ENCODE assay signal across 1 cellular context in genomic region chr19:45450042-45450380, GRCh38.
TF ChIP-seq lines count a peak whose summit lies in the region.

No MANE protein-coding gene starts in this region.

TF ChIP-seq in K562, 482 proteins besides CTCF, POLR2A, EP300 and RAD21 (continued from another document):
- peak in 1 of 3 experiments; percentile 77; a peak in 2 of 6 replicates for TF ChIP-seq ZBTB11 (CRISPR knock-in tag; IDR thresholded peaks at IDR 0.05)
- peak in 1 of 2 experiments; percentile 32; a peak in 1 of 4 replicates for TF ChIP-seq FOXK2 (conservative IDR thresholded peaks at IDR 0.05 in 1 of 2, IDR thresholded peaks at IDR 0.05 in 1 of 2; ENCODE audit: low read depth in 2 of 2)
- TF ChIP-seq NR2F6 (CRISPR knock-in tag; IDR thresholded peaks at IDR 0.05): no peak
- no peak for TF ChIP-seq FOXM1 (IDR thresholded peaks at IDR 0.05; ENCODE audit: low read depth)
- no peak for TF ChIP-seq FOXM1 (CRISPR knock-in tag; IDR thresholded peaks at IDR 0.05; ENCODE audit: low read depth)
- TF ChIP-seq BHLHE40 (IDR thresholded peaks at IDR 0.05; ENCODE audit: low read length): peak; percentile 56
- TF ChIP-seq ETV1 (tag; conservative IDR thresholded peaks at IDR 0.05; ENCODE audit: low read depth): peak; percentile 86
- peak; percentile 59 for TF ChIP-seq ELF1 (tag; IDR thresholded peaks at IDR 0.05)
- 0 out of 4 replicates have a peak, but pooled peaks of 1 of the 2 experiments have one; percentile 11 for TF ChIP-seq BCLAF1 (IDR thresholded peaks at IDR 0.05; ENCODE audit: borderline replicate concordance in 1 of 2, control insufficient read depth in 1 of 2, low read depth in 2 of 2, low read length in 1 of 2)
- TF ChIP-seq CREB3 (tag; conservative IDR thresholded peaks at IDR 0.05; ENCODE audit: low read depth): no peak
- TF ChIP-seq MTA3 (IDR thresholded peaks at IDR 0.05; ENCODE audit: borderline replicate concordance): 0 out of 2 replicates have a peak, but pooled peaks have one; percentile 62
- TF ChIP-seq POLR2AphosphoS5 (IDR thresholded peaks at IDR 0.05; ENCODE audit: control insufficient read depth, insufficient read depth, low read depth, low read length): 0 out of 2 replicates have a peak, but pooled peaks have one; percentile 9
- TF ChIP-seq LEF1 (IDR thresholded peaks at IDR 0.05): peak; percentile 48; the same call in 1 of the 2 replicates
- TF ChIP-seq NELFE (IDR thresholded peaks at IDR 0.05; ENCODE audit: insufficient read depth, insufficient read length): no peak
- no peak for TF ChIP-seq FIP1L1 (IDR thresholded peaks at IDR 0.05; ENCODE audit: low read depth, low read length, poor library complexity, severe bottlenecking)
- no peak for TF ChIP-seq SREBF2 (CRISPR knock-in tag; IDR thresholded peaks at IDR 0.05)
- TF ChIP-seq ZNF239 (CRISPR knock-in tag; IDR thresholded peaks at IDR 0.05): no peak
- TF ChIP-seq PPARD (CRISPR knock-in tag; IDR thresholded peaks at IDR 0.05): no peak
- TF ChIP-seq SPI1 (IDR thresholded peaks at IDR 0.05; ENCODE audit: borderline replicate concordance, low read depth, low read length): peak; percentile 59; the same call in 1 of the 2 replicates
- TF ChIP-seq, protein P1, sequence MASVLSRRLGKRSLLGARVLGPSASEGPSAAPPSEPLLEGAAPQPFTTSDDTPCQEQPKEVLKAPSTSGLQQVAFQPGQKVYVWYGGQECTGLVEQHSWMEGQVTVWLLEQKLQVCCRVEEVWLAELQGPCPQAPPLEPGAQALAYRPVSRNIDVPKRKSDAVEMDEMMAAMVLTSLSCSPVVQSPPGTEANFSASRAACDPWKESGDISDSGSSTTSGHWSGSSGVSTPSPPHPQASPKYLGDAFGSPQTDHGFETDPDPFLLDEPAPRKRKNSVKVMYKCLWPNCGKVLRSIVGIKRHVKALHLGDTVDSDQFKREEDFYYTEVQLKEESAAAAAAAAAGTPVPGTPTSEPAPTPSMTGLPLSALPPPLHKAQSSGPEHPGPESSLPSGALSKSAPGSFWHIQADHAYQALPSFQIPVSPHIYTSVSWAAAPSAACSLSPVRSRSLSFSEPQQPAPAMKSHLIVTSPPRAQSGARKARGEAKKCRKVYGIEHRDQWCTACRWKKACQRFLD (CRISPR knock-in tag; IDR thresholded peaks at IDR 0.05): 0 out of 2 replicates have a peak, but pooled peaks have one; percentile 38
- peak; percentile 84; the same call in 1 of the 2 replicates for TF ChIP-seq NBN (IDR thresholded peaks at IDR 0.05; ENCODE audit: low read depth)
- no peak for TF ChIP-seq TCF3 (CRISPR knock-in tag; IDR thresholded peaks at IDR 0.05)
- TF ChIP-seq ARNT (IDR thresholded peaks at IDR 0.05): peak in 1 of 2 experiments; percentile 57; a peak in 1 of 4 replicates
- no peak for TF ChIP-seq C11orf30 (IDR thresholded peaks at IDR 0.05; ENCODE audit: low read depth)
- no peak for TF ChIP-seq TRIM28 (IDR thresholded peaks at IDR 0.05)
- no peak for TF ChIP-seq TAF1 (IDR thresholded peaks at IDR 0.05; ENCODE audit: control insufficient read depth, extremely low read depth, insufficient read depth, low read length, severe bottlenecking)
- peak; percentile 47; the same call in 1 of the 2 replicates for TF ChIP-seq NR2C2 (CRISPR knock-in tag; IDR thresholded peaks at IDR 0.05)
- TF ChIP-seq NR2C2 (tag; IDR thresholded peaks at IDR 0.05): peak; percentile 80
- peak; percentile 92; the same call in 1 of the 2 replicates for TF ChIP-seq EP400 (IDR thresholded peaks at IDR 0.05)
- TF ChIP-seq KDM2B (CRISPR knock-in tag; IDR thresholded peaks at IDR 0.05): no peak
- TF ChIP-seq CHD2 (IDR thresholded peaks at IDR 0.05; ENCODE audit: low read depth, low read length): no peak
- TF ChIP-seq GABPA (tag; conservative IDR thresholded peaks at IDR 0.05; ENCODE audit: low read depth): peak; percentile 51; the same call in 1 of the 2 replicates
- TF ChIP-seq, protein P2, sequence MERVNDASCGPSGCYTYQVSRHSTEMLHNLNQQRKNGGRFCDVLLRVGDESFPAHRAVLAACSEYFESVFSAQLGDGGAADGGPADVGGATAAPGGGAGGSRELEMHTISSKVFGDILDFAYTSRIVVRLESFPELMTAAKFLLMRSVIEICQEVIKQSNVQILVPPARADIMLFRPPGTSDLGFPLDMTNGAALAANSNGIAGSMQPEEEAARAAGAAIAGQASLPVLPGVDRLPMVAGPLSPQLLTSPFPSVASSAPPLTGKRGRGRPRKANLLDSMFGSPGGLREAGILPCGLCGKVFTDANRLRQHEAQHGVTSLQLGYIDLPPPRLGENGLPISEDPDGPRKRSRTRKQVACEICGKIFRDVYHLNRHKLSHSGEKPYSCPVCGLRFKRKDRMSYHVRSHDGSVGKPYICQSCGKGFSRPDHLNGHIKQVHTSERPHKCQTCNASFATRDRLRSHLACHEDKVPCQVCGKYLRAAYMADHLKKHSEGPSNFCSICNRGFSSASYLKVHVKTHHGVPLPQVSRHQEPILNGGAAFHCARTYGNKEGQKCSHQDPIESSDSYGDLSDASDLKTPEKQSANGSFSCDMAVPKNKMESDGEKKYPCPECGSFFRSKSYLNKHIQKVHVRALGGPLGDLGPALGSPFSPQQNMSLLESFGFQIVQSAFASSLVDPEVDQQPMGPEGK (CRISPR knock-in tag; IDR thresholded peaks at IDR 0.05; ENCODE audit: borderline replicate concordance): no peak
- 0 out of 2 replicates have a peak, but pooled peaks have one; percentile 57 for TF ChIP-seq SMARCE1 (IDR thresholded peaks at IDR 0.05)
- TF ChIP-seq HMBOX1 (IDR thresholded peaks at IDR 0.05): peak; percentile 89
- TF ChIP-seq MTA1 (IDR thresholded peaks at IDR 0.05; ENCODE audit: borderline replicate concordance): 0 out of 2 replicates have a peak, but pooled peaks have one; percentile 27
- TF ChIP-seq KDM4B (IDR thresholded peaks at IDR 0.05; ENCODE audit: borderline replicate concordance in 2 of 2, low read depth in 1 of 2): peak in 1 of 2 experiments; percentile 22; a peak in 1 of 4 replicates
- 0 out of 4 replicates have a peak, but pooled peaks of 1 of the 2 experiments have one; percentile 8 for TF ChIP-seq MAZ (CRISPR knock-in tag; conservative IDR thresholded peaks at IDR 0.05 in 1 of 2, IDR thresholded peaks at IDR 0.05 in 1 of 2)
- no peak for TF ChIP-seq PHB (CRISPR knock-in tag; IDR thresholded peaks at IDR 0.05)
- TF ChIP-seq ZNF3 (CRISPR knock-in tag; IDR thresholded peaks at IDR 0.05): no peak
- TF ChIP-seq NR2C1 (IDR thresholded peaks at IDR 0.05): peak; percentile 50
- TF ChIP-seq NR2C1 (tag; IDR thresholded peaks at IDR 0.05): peak; percentile 52
